9 cellular contexts compared by ENCODE assay signal in genomic region chr14:60648934-60649814, GRCh38. TPM values are rescaled to one million over a fixed set of nuclear protein-coding genes. Genes with fewer than 3 reads are reported as not detected.
DNase-seq lines count a peak whose midpoint lies in the region; ATAC-seq and TF ChIP-seq lines count a peak whose summit lies in the region.
"Had no signal": no experiment of that assay in that cellular context is flagged by ENCODE, and none has a peak within 500 bp of the region (broad histone marks: within the 10 kb centered on the region; RNA-seq: fewer than 3 reads in every experiment).

Gene SIX1, minus strand, starts transcription at chr14:60649477. Its CDS starts 288 bp downstream, at chr14:60649189.

- ATAC-seq in HG03039 (IDR thresholded peaks at IDR 0.05; ENCODE audit: unreplicated experiment) (peak; percentile 49), omental fat pad (ENCODE audit: low FRiP score) (peak; percentile 66), GM21723 (IDR thresholded peaks at IDR 0.05; ENCODE audit: unreplicated experiment) (no peak)
- ATAC-seq in activated T-cell treated with anti-CD3 and anti-CD28 coated beads, Interleukin-2, amount 50 U/mL, for 72 hours (replicated peaks in 1 of 2), result peak; percentile 65 to 67

- no peaks in the 10 kb centered on the region for H3K9me3 Mint-ChIP-seq in activated T-cell treated with anti-CD3 and anti-CD28 coated beads, Interleukin-2, amount 50 U/mL, for 24 hours
- H3K9me3 Mint-ChIP-seq in activated T-cell treated with anti-CD3 and anti-CD28 coated beads, Interleukin-2, amount 50 U/mL, for 72 hours, result no peaks in the 10 kb centered on the region

- H3K4me1 Mint-ChIP-seq in activated T-cell treated with anti-CD3 and anti-CD28 coated beads, Interleukin-2, amount 50 U/mL, for 24 hours (ENCODE audit: low read depth), result peaks cover 57% of the 10 kb centered on the region
- H3K4me1 Mint-ChIP-seq in activated T-cell treated with anti-CD3 and anti-CD28 coated beads, Interleukin-2, amount 50 U/mL, for 72 hours (ENCODE audit: low read depth), result peaks cover 64% of the 10 kb centered on the region

- H3K4me3 Mint-ChIP-seq in activated T-cell treated with anti-CD3 and anti-CD28 coated beads, Interleukin-2, amount 50 U/mL, for 24 hours, result peak within 1 kb of the TSS; percentile 59
- peak within 1 kb of the TSS; percentile 69 to 81 for H3K4me3 Mint-ChIP-seq in activated T-cell treated with anti-CD3 and anti-CD28 coated beads, Interleukin-2, amount 50 U/mL, for 72 hours

- peak within 1 kb of the TSS; percentile 22 for H3K27ac Mint-ChIP-seq in activated T-cell treated with anti-CD3 and anti-CD28 coated beads, Interleukin-2, amount 50 U/mL, for 24 hours
- no peak within 1 kb of the TSS for H3K27ac Mint-ChIP-seq in activated T-cell treated with anti-CD3 and anti-CD28 coated beads, Interleukin-2, amount 50 U/mL, for 72 hours

- DNase-seq in activated T-cell treated with anti-CD3 and anti-CD28 coated beads, Interleukin-2, amount 50 U/mL, for 24 hours, result no peak
- DNase-seq in activated T-cell treated with anti-CD3 and anti-CD28 coated beads, Interleukin-2, amount 50 U/mL, for 1 hour, result no peak
- peak; percentile 45 for DNase-seq in NCI-H2227 treated with DMSO at 0.1 percent for 48 hours (lab: John Stamatoyannopoulos, UW)
- DNase-seq in activated T-cell treated with anti-CD3 and anti-CD28 coated beads, Interleukin-2, amount 50 U/mL, for 72 hours, result peak in 1 of 2 donors; percentile 47
- DNase-seq in germinal center (ENCODE audit: low spot score), result peak; percentile 75
- no peak for DNase-seq in omental fat pad (ENCODE audit: low spot score)
- DNase-seq: DND-41 had no signal

- TF ChIP-seq CTCF in omental fat pad (IDR thresholded peaks at IDR 0.05), result no peak

- H3K27me3 Mint-ChIP-seq in activated T-cell treated with anti-CD3 and anti-CD28 coated beads, Interleukin-2, amount 50 U/mL, for 24 hours, result peaks cover 93% of the 10 kb centered on the region
- H3K27me3 Mint-ChIP-seq in activated T-cell treated with anti-CD3 and anti-CD28 coated beads, Interleukin-2, amount 50 U/mL, for 72 hours (ENCODE audit: low read depth), result peaks cover 87% of the 10 kb centered on the region

- no peaks in the 10 kb centered on the region for H3K36me3 Mint-ChIP-seq in activated T-cell treated with anti-CD3 and anti-CD28 coated beads, Interleukin-2, amount 50 U/mL, for 24 hours (ENCODE audit: low read depth)
- H3K36me3 Mint-ChIP-seq in activated T-cell treated with anti-CD3 and anti-CD28 coated beads, Interleukin-2, amount 50 U/mL, for 72 hours (ENCODE audit: insufficient read depth in 2 of 2), result no peaks in the 10 kb centered on the region

RNA-seq across cellular contexts. Expression of gene SIX1, which starts in this region (rescaled TPM):
- not detected for total RNA-seq in activated T-cell treated with anti-CD3 and anti-CD28 coated beads, Interleukin-2, amount 50 U/mL, for 72 hours
- total RNA-seq in omental fat pad, result 1 to 10 TPM in 3 of 4 donors, under 1 TPM in 1; 0.72 to 3.3 (median 1.0) TPM

Comparison
In these comparisons a context has a peak if more than half of its experiments do, and no peak if none do; other contexts are left out.
1. Peak in ATAC-seq in activated T-cell treated with anti-CD3 and anti-CD28 coated beads, Interleukin-2, amount 50 U/mL, for 72 hours; RNA of the gene not detected or under 1 TPM.
2. DNase-seq: peak in NCI-H2227 treated with DMSO at 0.1 percent for 48 hours (single experiment) and germinal center (single experiment); none in activated T-cell treated with anti-CD3 and anti-CD28 coated beads, Interleukin-2, amount 50 U/mL, for 24 hours (single experiment), activated T-cell treated with anti-CD3 and anti-CD28 coated beads, Interleukin-2, amount 50 U/mL, for 1 hour (single experiment) and omental fat pad (single experiment).